In genomic region chr5:79561525-79561893, GRCh38 we compare ENCODE assay signal across 9 cellular contexts. TPM values are rescaled to one million over a fixed set of nuclear protein-coding genes. Genes with fewer than 3 reads are reported as not detected.
DNase-seq lines count a peak whose midpoint lies in the region; ATAC-seq, FAIRE-seq and TF ChIP-seq lines count a peak whose summit lies in the region.
"Had no signal": no experiment of that assay in that cellular context is flagged by ENCODE, and none has a peak within 500 bp of the region (broad histone marks: within the 10 kb centered on the region; RNA-seq: fewer than 3 reads in every experiment).

No MANE protein-coding gene starts in this region.

- intact Hi-C loops in activated CD4-positive, alpha-beta T cell treated with anti-CD3 and anti-CD28 coated beads for 36 hours (cut with DNase I, micrococcal nuclease): loop anchor here (1.0 to 2.0 kb wide), 8 partner anchors 47 to 565 kb away; partner anchors contain the start of genes HOMER1 (in 1 of the 2), JMY (in 1 of the 2) and TENT2 (in 1 of the 2)
- intact Hi-C loops in mucosa of descending colon (cut with DNase I, micrococcal nuclease): no loop called here

- peaks cover 2% of the 10 kb centered on the region for H3K9me3 Mint-ChIP-seq in activated CD4-positive, alpha-beta T cell treated with anti-CD3 and anti-CD28 coated beads for 36 hours (ENCODE audit: low read depth)
- H3K9me3 Mint-ChIP-seq in activated naive CD4-positive, alpha-beta T cell treated with anti-CD3 and anti-CD28 coated beads, Interleukin-2, amount 50 U/mL, for 24 hours: peaks cover 5% of the 10 kb centered on the region

- no peaks in the 10 kb centered on the region for H3K4me1 ChIP-seq in mucosa of descending colon (ENCODE audit: low read depth)

- peaks cover 40% of the 10 kb centered on the region for H3K4me1 Mint-ChIP-seq in activated CD4-positive, alpha-beta T cell treated with anti-CD3 and anti-CD28 coated beads for 36 hours
- peaks cover 37% of the 10 kb centered on the region for H3K4me1 Mint-ChIP-seq in activated naive CD4-positive, alpha-beta T cell treated with anti-CD3 and anti-CD28 coated beads, Interleukin-2, amount 50 U/mL, for 24 hours

- peak overlapping the region; percentile 34 for H3K4me3 Mint-ChIP-seq in activated CD4-positive, alpha-beta T cell treated with anti-CD3 and anti-CD28 coated beads for 36 hours
- peak overlapping the region; percentile 67 for H3K4me3 Mint-ChIP-seq in activated naive CD4-positive, alpha-beta T cell treated with anti-CD3 and anti-CD28 coated beads, Interleukin-2, amount 50 U/mL, for 24 hours

- POLR2A ChIA-PET in activated CD4-positive, alpha-beta T cell treated with anti-CD3 and anti-CD28 coated beads for 36 hours (lab: Charles Lee): interaction anchor here (0.6 kb wide), 1 partner anchor 40 kb away, joined by 3 read pairs; no protein-coding TSS in a partner anchor

- no peak for FAIRE-seq in RCC 7860 (lab: Jason Lieb, UNC)

- H3K27ac Mint-ChIP-seq in activated CD4-positive, alpha-beta T cell treated with anti-CD3 and anti-CD28 coated beads for 36 hours: peak overlapping the region; percentile 99
- peak overlapping the region; percentile 98 for H3K27ac Mint-ChIP-seq in activated naive CD4-positive, alpha-beta T cell treated with anti-CD3 and anti-CD28 coated beads, Interleukin-2, amount 50 U/mL, for 24 hours

- peak; percentile 65 for DNase-seq in activated CD4-positive, alpha-beta T cell treated with anti-CD3 and anti-CD28 coated beads for 36 hours
- no peak for DNase-seq in activated CD4-positive, alpha-beta T cell treated with anti-CD3 and anti-CD28 coated beads, Interleukin-2, amount 50 U/mL, for 4 hours
- DNase-seq in stimulated activated CD8-positive, alpha-beta memory T cell treated with anti-CD3 and anti-CD28 coated beads, Interleukin-12 subunit alpha, Interleukin-12 subunit beta, amount 100 ng/mL, for 24 hours (ENCODE audit: extremely low read depth): peak; percentile 1
- DNase-seq in UCSD-AML1 (lab: John Stamatoyannopoulos, UW; ENCODE audit: unreplicated experiment) (no peak), mucosa of descending colon (no peak), RCC 7860 (ENCODE audit: low spot score) (no peak)
- DNase-seq: hypothalamus had no signal

- H3K36me3 ChIP-seq in mucosa of descending colon (ENCODE audit: low read depth): no peaks in the 10 kb centered on the region

- H3K4me3 ChIP-seq in mucosa of descending colon: no peak overlapping the region

- CTCF ChIA-PET in activated CD4-positive, alpha-beta T cell treated with anti-CD3 and anti-CD28 coated beads for 36 hours (lab: Charles Lee): interaction anchor here (0.5 to 1.4 kb wide), 4 partner anchors 49 to 80 kb away, joined by 3 to 5 read pairs (median 4); no protein-coding TSS in a partner anchor

- peaks cover 7% of the 10 kb centered on the region for H3K36me3 Mint-ChIP-seq in activated CD4-positive, alpha-beta T cell treated with anti-CD3 and anti-CD28 coated beads for 36 hours (ENCODE audit: low read depth)
- no peaks in the 10 kb centered on the region for H3K36me3 Mint-ChIP-seq in activated naive CD4-positive, alpha-beta T cell treated with anti-CD3 and anti-CD28 coated beads, Interleukin-2, amount 50 U/mL, for 24 hours

- no peaks in the 10 kb centered on the region for H3K27me3 Mint-ChIP-seq in activated CD4-positive, alpha-beta T cell treated with anti-CD3 and anti-CD28 coated beads for 36 hours
- H3K27me3 Mint-ChIP-seq in activated naive CD4-positive, alpha-beta T cell treated with anti-CD3 and anti-CD28 coated beads, Interleukin-2, amount 50 U/mL, for 24 hours: no peaks in the 10 kb centered on the region

- H3K9me3 ChIP-seq in mucosa of descending colon: no peaks in the 10 kb centered on the region

- peak; percentile 65 for ATAC-seq in activated CD4-positive, alpha-beta T cell treated with anti-CD3 and anti-CD28 coated beads for 36 hours
- ATAC-seq in HG03196 (IDR thresholded peaks at IDR 0.05; ENCODE audit: unreplicated experiment): peak; percentile 36
- ATAC-seq in mucosa of descending colon: no peak

- no peak for TF ChIP-seq CTCF in mucosa of descending colon (IDR thresholded peaks at IDR 0.05)

RNA-seq across cellular contexts. Expression of gene HOMER1, which starts 47.6 kb away (rescaled TPM):
- total RNA-seq in activated CD4-positive, alpha-beta T cell treated with anti-CD3 and anti-CD28 coated beads for 36 hours: 10 to 100 TPM; 11.1 to 15.1 TPM
- 1 to 10 TPM; 1.1 to 7.4 (median 2.2) TPM for total RNA-seq in mucosa of descending colon

RNA-seq across cellular contexts. Expression of gene TENT2, which starts 50.7 kb away (rescaled TPM):
- total RNA-seq in activated CD4-positive, alpha-beta T cell treated with anti-CD3 and anti-CD28 coated beads for 36 hours: 10 to 100 TPM; 76.1 to 96.9 TPM
- 10 to 100 TPM; 59.2 to 69.6 (median 63.2) TPM for total RNA-seq in mucosa of descending colon

Comparison
In these comparisons a context has a peak if more than half of its experiments do, and no peak if none do; other contexts are left out.
1. DNase-seq: peak in activated CD4-positive, alpha-beta T cell treated with anti-CD3 and anti-CD28 coated beads for 36 hours (single experiment) and stimulated activated CD8-positive, alpha-beta memory T cell treated with anti-CD3 and anti-CD28 coated beads, Interleukin-12 subunit alpha, Interleukin-12 subunit beta, amount 100 ng/mL, for 24 hours (single experiment); none in activated CD4-positive, alpha-beta T cell treated with anti-CD3 and anti-CD28 coated beads, Interleukin-2, amount 50 U/mL, for 4 hours (0 of 2), UCSD-AML1 (single experiment), mucosa of descending colon (0 of 3) and RCC 7860 (single experiment).
2. intact Hi-C loops: an anchor here in activated CD4-positive, alpha-beta T cell treated with anti-CD3 and anti-CD28 coated beads for 36 hours (1.0 to 2.0 kb wide); none called in mucosa of descending colon.